In the genomic region with DNA sequence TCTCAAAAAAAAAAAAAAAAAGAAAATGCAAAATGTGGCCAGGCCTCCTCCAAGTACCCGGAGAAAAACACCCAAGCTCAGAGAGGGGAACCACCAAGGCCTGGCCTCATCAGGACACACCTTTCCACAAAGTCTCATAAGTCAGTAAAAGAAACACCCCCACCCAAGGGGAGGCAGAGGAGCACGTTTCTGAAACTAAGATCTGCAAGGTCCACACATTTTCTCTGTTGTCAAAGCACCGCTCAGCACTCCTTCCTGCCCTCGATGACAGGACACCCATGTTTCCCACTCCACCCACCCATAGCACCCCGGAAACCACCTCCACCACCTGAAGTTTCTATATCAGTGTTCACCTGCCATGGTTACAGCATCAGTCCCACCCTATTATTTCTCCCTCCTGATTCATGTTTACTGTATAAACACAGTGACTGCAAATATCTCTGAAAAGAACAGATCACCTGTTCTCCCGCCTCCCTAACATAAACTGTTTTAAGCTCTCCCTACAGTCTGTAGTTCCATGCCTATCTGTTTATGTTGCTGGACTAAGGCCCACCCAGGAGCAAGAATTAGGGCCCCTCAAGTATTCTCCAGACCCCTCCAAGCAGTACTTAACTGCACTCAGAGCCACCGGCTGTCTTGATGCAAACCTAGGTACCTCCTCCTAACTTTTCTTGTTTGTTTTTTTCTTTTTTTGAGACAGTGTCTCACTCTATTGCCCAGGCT, we compare ENCODE assay signal across 8 cellular contexts.
DNase-seq lines count a peak whose midpoint lies in the region; ATAC-seq and TF ChIP-seq lines count a peak whose summit lies in the region.

No MANE protein-coding gene starts in this region.

- ATAC-seq in GM21825 (IDR thresholded peaks at IDR 0.05; ENCODE audit: unreplicated experiment): peak; percentile 60

- peak overlapping the region; percentile 84 for H3K27ac Mint-ChIP-seq in activated naive CD4-positive, alpha-beta T cell treated with anti-CD3 and anti-CD28 coated beads, Interleukin-2, amount 50 U/mL, for 24 hours

- peak overlapping the region; percentile 93; the same call in 1 of the 2 replicates for H3K9ac ChIP-seq in OCI-LY1 (ENCODE audit: low read length)

- H4K20me1 ChIP-seq in OCI-LY1 (ENCODE audit: insufficient read depth, low read length): no peaks in the 10 kb centered on the region

- H3F3A ChIP-seq in OCI-LY1 (ENCODE audit: insufficient read depth, low read length): peaks cover 4% of the 10 kb centered on the region; the same call in 1 of the 2 replicates

- H3K36me3 Mint-ChIP-seq in activated naive CD4-positive, alpha-beta T cell treated with anti-CD3 and anti-CD28 coated beads, Interleukin-2, amount 50 U/mL, for 24 hours: peaks cover 9% of the 10 kb centered on the region

- H3K27ac ChIP-seq in OCI-LY1 (ENCODE audit: low read depth, low read length, poor library complexity, severe bottlenecking): peak overlapping the region; percentile 65

- no peaks in the 10 kb centered on the region for H3K9me3 Mint-ChIP-seq in activated naive CD4-positive, alpha-beta T cell treated with anti-CD3 and anti-CD28 coated beads, Interleukin-2, amount 50 U/mL, for 24 hours

- H3K9me2 ChIP-seq in OCI-LY1 (ENCODE audit: low read depth, low read length): no peaks in the 10 kb centered on the region

- H2AFZ ChIP-seq in OCI-LY1 (ENCODE audit: low read length): no peak overlapping the region

- H3K4me3 Mint-ChIP-seq in activated naive CD4-positive, alpha-beta T cell treated with anti-CD3 and anti-CD28 coated beads, Interleukin-2, amount 50 U/mL, for 24 hours: peak overlapping the region; percentile 95

- H3K27me3 Mint-ChIP-seq in activated naive CD4-positive, alpha-beta T cell treated with anti-CD3 and anti-CD28 coated beads, Interleukin-2, amount 50 U/mL, for 24 hours: no peaks in the 10 kb centered on the region

- TF ChIP-seq CTCF in GM12875 (IDR thresholded peaks at IDR 0.05; ENCODE audit: borderline replicate concordance, insufficient read depth, low read depth, low read length): no peak
- TF ChIP-seq CTCF in OCI-LY1 (IDR thresholded peaks at IDR 0.05; ENCODE audit: low read length): no peak

- H3K4me2 ChIP-seq in OCI-LY1 (ENCODE audit: low read length): peak overlapping the region; percentile 80

- peaks cover 29% of the 10 kb centered on the region; the same call in 1 of the 2 replicates for H3K36me3 ChIP-seq in OCI-LY1 (ENCODE audit: insufficient read depth, low read length)

- H3K27me3 ChIP-seq in OCI-LY1 (ENCODE audit: insufficient read depth, low read length): no peaks in the 10 kb centered on the region

- peaks cover 27% of the 10 kb centered on the region for H3K4me1 ChIP-seq in OCI-LY1 (ENCODE audit: insufficient read depth, low read length, severe bottlenecking)

- peaks cover 12% of the 10 kb centered on the region for H3K79me2 ChIP-seq in OCI-LY1 (ENCODE audit: insufficient read depth, low read length)

- H3K9me3 ChIP-seq in OCI-LY1 (ENCODE audit: low read length): no peaks in the 10 kb centered on the region

- DNase-seq in stimulated activated CD4-positive, alpha-beta T cell treated with anti-CD3 and anti-CD28 coated beads, Interleukin-4, amount 100 ng/mL, for 24 hours: peak; percentile 86
- DNase-seq in nucleus accumbens (lab: John Stamatoyannopoulos, UW) (no peak), putamen (ENCODE audit: low spot score) (no peak), SKM-1 (lab: John Stamatoyannopoulos, UW; ENCODE audit: unreplicated experiment) (no peak)

- peaks cover 43% of the 10 kb centered on the region for H3K4me1 Mint-ChIP-seq in activated naive CD4-positive, alpha-beta T cell treated with anti-CD3 and anti-CD28 coated beads, Interleukin-2, amount 50 U/mL, for 24 hours

- H3K4me3 ChIP-seq in GM12875 (ENCODE audit: low read depth, low read length) (peak overlapping the region; percentile 93), OCI-LY1 (ENCODE audit: low read depth, low read length, poor library complexity, severe bottlenecking) (peak overlapping the region; percentile 82)
